In genomic region chr3:166453472-166453871, GRCh38 we compare ENCODE assay signal across 15 cellular contexts.
A peak's percentile ranks its signal among the peaks of the same experiment; 100 is the strongest.
DNase-seq lines count a peak whose midpoint lies in the region; ATAC-seq and TF ChIP-seq lines count a peak whose summit lies in the region.
"Had no signal": no experiment of that assay in that cellular context is flagged by ENCODE, and none has a peak within 500 bp of the region (broad histone marks: within the 10 kb centered on the region; RNA-seq: fewer than 3 reads in every experiment).

No MANE protein-coding gene starts in this region.

- CTCF ChIA-PET in naive thymus-derived CD4-positive, alpha-beta T cell (lab: Charles Lee), result no interaction called here

- WGBS in endodermal cell (ENCODE audit: insufficient coverage in 1 of 2, insufficient read length in 1 of 2), 2 experiments, result 80% methylated on average over 1 of the region's 1 CpG; no CpG with 5 or more reads in 1 of the 2 experiments

- no peaks in the 10 kb centered on the region for H3K9me3 ChIP-seq in endodermal cell (ENCODE audit: control insufficient read depth, low read length)
- H3K9me3 ChIP-seq in naive thymus-derived CD4-positive, alpha-beta T cell (ENCODE audit: control insufficient read depth in 2 of 3, low read length in 3 of 3), result no peaks in the 10 kb centered on the region
- H3K9me3 ChIP-seq: BE2C had no signal

- POLR2A ChIA-PET in naive thymus-derived CD4-positive, alpha-beta T cell (lab: Charles Lee), result no interaction called here

- H3K4me1 Mint-ChIP-seq in endodermal cell, result peaks cover 19% of the 10 kb centered on the region
- H3K4me1 Mint-ChIP-seq in T-helper 2 cell treated with Interferon-gamma antibody and Interleukin-4, amounts not matched to agents 5 μg/mL and 100 μg/mL, for 36 hours (ENCODE audit: low read depth), result no peaks in the 10 kb centered on the region
- H3K4me1 Mint-ChIP-seq in naive thymus-derived CD4-positive, alpha-beta T cell, result no peaks in the 10 kb centered on the region
- H3K4me1 Mint-ChIP-seq: CD4-positive, alpha-beta memory T cell had no signal

- H3K27ac ChIP-seq in 22Rv1, result peak overlapping the region; percentile 80
- no peak overlapping the region for H3K27ac ChIP-seq in endodermal cell (ENCODE audit: low read depth, low read length)
- no peak overlapping the region for H3K27ac ChIP-seq in naive thymus-derived CD4-positive, alpha-beta T cell (ENCODE audit: low read depth, low read length)
- H3K27ac ChIP-seq: C4-2B had no signal

- H3K36me3 ChIP-seq in endodermal cell (ENCODE audit: control insufficient read depth, insufficient read depth, low read length), result no peaks in the 10 kb centered on the region
- no peaks in the 10 kb centered on the region for H3K36me3 ChIP-seq in naive thymus-derived CD4-positive, alpha-beta T cell (ENCODE audit: control insufficient read depth in 2 of 3, insufficient read depth in 3 of 3, low read length in 3 of 3)
- H3K36me3 ChIP-seq: BE2C had no signal

- H3K36me3 Mint-ChIP-seq in endodermal cell (ENCODE audit: low read depth), result no peaks in the 10 kb centered on the region
- no peaks in the 10 kb centered on the region for H3K36me3 Mint-ChIP-seq in T-helper 2 cell treated with Interferon-gamma antibody and Interleukin-4, amounts not matched to agents 5 μg/mL and 100 μg/mL, for 36 hours (ENCODE audit: low read depth)
- H3K36me3 Mint-ChIP-seq in naive thymus-derived CD4-positive, alpha-beta T cell, result no peaks in the 10 kb centered on the region
- H3K36me3 Mint-ChIP-seq: CD4-positive, alpha-beta memory T cell had no signal

- peak; percentile 72 for DNase-seq in DMS53 treated with DMSO at 0.1 percent for 48 hours (lab: John Stamatoyannopoulos, UW; ENCODE audit: unreplicated experiment)
- peak; percentile 5 for DNase-seq in NCI-H146 (lab: John Stamatoyannopoulos, UW)
- DNase-seq in endodermal cell, result no peak
- no peak for DNase-seq in T-helper 2 cell treated with Interferon-gamma antibody and Interleukin-4, amounts not matched to agents 5 μg/mL and 100 μg/mL, for 36 hours (ENCODE audit: low spot score)
- no peak for DNase-seq in naive thymus-derived CD4-positive, alpha-beta T cell
- DNase-seq in effector CD8-positive, alpha-beta T cell (lab: John Stamatoyannopoulos, UW), result no peak
- DNase-seq: BE2C; CD4-positive, alpha-beta memory T cell; DND-41; GDM1; HCEC 1CT; HFFc6 had no signal

- no peak overlapping the region for H3K27ac Mint-ChIP-seq in endodermal cell
- no peak overlapping the region for H3K27ac Mint-ChIP-seq in T-helper 2 cell treated with Interferon-gamma antibody and Interleukin-4, amounts not matched to agents 5 μg/mL and 100 μg/mL, for 36 hours
- no peak overlapping the region for H3K27ac Mint-ChIP-seq in naive thymus-derived CD4-positive, alpha-beta T cell
- H3K27ac Mint-ChIP-seq: CD4-positive, alpha-beta memory T cell; HFFc6 had no signal

- H3K4me3 ChIP-seq in endodermal cell (ENCODE audit: low read length), result peak overlapping the region; percentile 8
- no peak overlapping the region for H3K4me3 ChIP-seq in naive thymus-derived CD4-positive, alpha-beta T cell (ENCODE audit: low read length)

- intact Hi-C loops in naive thymus-derived CD4-positive, alpha-beta T cell (cut with micrococcal nuclease), result no loop called here

- TF ChIP-seq CTCF in 22Rv1 (IDR thresholded peaks at IDR 0.05) (no peak), endodermal cell (conservative IDR thresholded peaks at IDR 0.05) (no peak)

- H3K27me3 Mint-ChIP-seq in endodermal cell (ENCODE audit: insufficient read depth), result no peaks in the 10 kb centered on the region
- no peaks in the 10 kb centered on the region for H3K27me3 Mint-ChIP-seq in T-helper 2 cell treated with Interferon-gamma antibody and Interleukin-4, amounts not matched to agents 5 μg/mL and 100 μg/mL, for 36 hours (ENCODE audit: low read depth)
- no peaks in the 10 kb centered on the region for H3K27me3 Mint-ChIP-seq in naive thymus-derived CD4-positive, alpha-beta T cell
- H3K27me3 Mint-ChIP-seq: CD4-positive, alpha-beta memory T cell had no signal

- H3K9me3 Mint-ChIP-seq in endodermal cell, result peaks cover 2% of the 10 kb centered on the region
- H3K9me3 Mint-ChIP-seq in T-helper 2 cell treated with Interferon-gamma antibody and Interleukin-4, amounts not matched to agents 5 μg/mL and 100 μg/mL, for 36 hours, result peaks cover 12% of the 10 kb centered on the region
- H3K9me3 Mint-ChIP-seq in naive thymus-derived CD4-positive, alpha-beta T cell, result peaks cover 0 to 30% (median 5%) of the 10 kb centered on the region in 11 donors

- no peaks in the 10 kb centered on the region for H3K4me1 ChIP-seq in endodermal cell (ENCODE audit: control insufficient read depth, insufficient read depth, low read length)
- no peaks in the 10 kb centered on the region for H3K4me1 ChIP-seq in naive thymus-derived CD4-positive, alpha-beta T cell (ENCODE audit: control insufficient read depth in 2 of 2, insufficient read depth in 2 of 2, low read length in 2 of 2)
- H3K4me1 ChIP-seq: BE2C had no signal

- no peak overlapping the region for H3K4me3 Mint-ChIP-seq in endodermal cell
- no peak overlapping the region for H3K4me3 Mint-ChIP-seq in T-helper 2 cell treated with Interferon-gamma antibody and Interleukin-4, amounts not matched to agents 5 μg/mL and 100 μg/mL, for 36 hours
- H3K4me3 Mint-ChIP-seq in naive thymus-derived CD4-positive, alpha-beta T cell, result no peak overlapping the region
- H3K4me3 Mint-ChIP-seq: CD4-positive, alpha-beta memory T cell; HFFc6 had no signal

- ATAC-seq in HG03159 (IDR thresholded peaks at IDR 0.05; ENCODE audit: unreplicated experiment), result no peak
- ATAC-seq in naive thymus-derived CD4-positive, alpha-beta T cell, result no peak

- H3K27me3 ChIP-seq in endodermal cell (ENCODE audit: control insufficient read depth, insufficient read depth, low read length, poor library complexity, severe bottlenecking), result no peaks in the 10 kb centered on the region
- no peaks in the 10 kb centered on the region for H3K27me3 ChIP-seq in naive thymus-derived CD4-positive, alpha-beta T cell (ENCODE audit: control insufficient read depth in 2 of 2, insufficient read depth in 2 of 2, low read length in 2 of 2)
- H3K27me3 ChIP-seq: BE2C had no signal

- no peak overlapping the region for H3K9ac ChIP-seq in endodermal cell (ENCODE audit: extremely low read depth, low read length, poor library complexity, severe bottlenecking)

Comparison
In these comparisons a context has a peak if more than half of its experiments do, and no peak if none do; other contexts are left out.
1. DNase-seq: peak in DMS53 treated with DMSO at 0.1 percent for 48 hours (single experiment) and NCI-H146 (single experiment); none in endodermal cell (single experiment), T-helper 2 cell treated with Interferon-gamma antibody and Interleukin-4, amounts not matched to agents 5 μg/mL and 100 μg/mL, for 36 hours (single experiment), naive thymus-derived CD4-positive, alpha-beta T cell (0 of 9) and effector CD8-positive, alpha-beta T cell (single experiment).